Comparison of ENCODE assay signal across 8 cellular contexts in genomic region chr1:116737020-116737854, GRCh38. TPM values are rescaled to one million over a fixed set of nuclear protein-coding genes. Genes with fewer than 3 reads are reported as not detected.
A peak's percentile ranks its signal among the peaks of the same experiment; 100 is the strongest.
DNase-seq lines count a peak whose midpoint lies in the region; ATAC-seq, FAIRE-seq and TF ChIP-seq lines count a peak whose summit lies in the region.

No MANE protein-coding gene starts in this region.

- TF ChIP-seq EP300 in sigmoid colon (IDR thresholded peaks at IDR 0.05): no peak

- peaks cover 52% of the 10 kb centered on the region for H3K4me1 Mint-ChIP-seq in activated naive CD8-positive, alpha-beta T cell treated with anti-CD3 and anti-CD28 coated beads, Interleukin-2, amount 10 ng/mL, durations not matched to agents 7 days and 5 days

- peak overlapping the region; percentile 76 for H3K4me3 Mint-ChIP-seq in activated naive CD8-positive, alpha-beta T cell treated with anti-CD3 and anti-CD28 coated beads, Interleukin-2, amount 10 ng/mL, durations not matched to agents 7 days and 5 days

- H3K4me3 ChIP-seq in SU-DHL-6 (ENCODE audit: insufficient read depth, low read length, poor library complexity, severe bottlenecking) (no peak overlapping the region), sigmoid colon (no peak overlapping the region)

- TF ChIP-seq CTCF in D721Med (IDR thresholded peaks at IDR 0.05; ENCODE audit: insufficient read depth, missing control alignments) (peak; percentile 88), SU-DHL-6 (IDR thresholded peaks at IDR 0.05; ENCODE audit: insufficient read depth, low read length, poor library complexity, severe bottlenecking) (peak; percentile 60), sigmoid colon (IDR thresholded peaks at IDR 0.05) (peak; percentile 10 to 72 (median 66))

- 45 to 47% methylated on average over 8 of the region's 8 CpGs for WGBS in sigmoid colon, 2 donors

- H3K9ac ChIP-seq in SU-DHL-6 (ENCODE audit: low read length): no peak overlapping the region

- H3K9me3 ChIP-seq in SU-DHL-6 (ENCODE audit: insufficient read depth, low read length): no peaks in the 10 kb centered on the region
- H3K9me3 ChIP-seq in sigmoid colon: no peaks in the 10 kb centered on the region

- H3K27me3 ChIP-seq in SU-DHL-6 (ENCODE audit: low read length) (no peaks in the 10 kb centered on the region), sigmoid colon (no peaks in the 10 kb centered on the region)

- ATAC-seq in GM21576 (IDR thresholded peaks at IDR 0.05; ENCODE audit: unreplicated experiment) (peak; percentile 52), left cardiac atrium (peak; percentile 71 to 74), HG02970 (IDR thresholded peaks at IDR 0.05; ENCODE audit: low FRiP score, unreplicated experiment) (no peak)
- peak; percentile 57 for ATAC-seq in activated naive CD8-positive, alpha-beta T cell treated with anti-CD3 and anti-CD28 coated beads, Interleukin-2, amount 10 ng/mL, durations not matched to agents 7 days and 5 days (ENCODE audit: low read depth)

- DNase-seq in D721Med (ENCODE audit: insufficient read length, low spot score) (peak; percentile 26), M059J (ENCODE audit: low read depth) (peak; percentile 62), left cardiac atrium (peak; percentile 57), sigmoid colon (no peak)
- peak; percentile 81 for DNase-seq in activated naive CD8-positive, alpha-beta T cell treated with anti-CD3 and anti-CD28 coated beads, Interleukin-2, amount 10 ng/mL, durations not matched to agents 7 days and 5 days

- no peak for FAIRE-seq in D721Med (lab: Jason Lieb, UNC)

- H3K27ac ChIP-seq in SU-DHL-6 (ENCODE audit: low read depth, low read length): no peak overlapping the region
- no peak overlapping the region for H3K27ac ChIP-seq in sigmoid colon

- no peaks in the 10 kb centered on the region for H3K79me2 ChIP-seq in SU-DHL-6 (ENCODE audit: insufficient read depth, low read length)

- peaks cover 4% of the 10 kb centered on the region for H3K36me3 Mint-ChIP-seq in activated naive CD8-positive, alpha-beta T cell treated with anti-CD3 and anti-CD28 coated beads, Interleukin-2, amount 10 ng/mL, durations not matched to agents 7 days and 5 days

- H3K9me2 ChIP-seq in SU-DHL-6 (replicated peaks; ENCODE audit: insufficient read depth, low read length): no peaks in the 10 kb centered on the region

- H3K27ac Mint-ChIP-seq in activated naive CD8-positive, alpha-beta T cell treated with anti-CD3 and anti-CD28 coated beads, Interleukin-2, amount 10 ng/mL, durations not matched to agents 7 days and 5 days: peak overlapping the region; percentile 97

- no peaks in the 10 kb centered on the region for H4K20me1 ChIP-seq in SU-DHL-6 (ENCODE audit: low read depth, low read length)

- TF ChIP-seq POLR2A in sigmoid colon (IDR thresholded peaks at IDR 0.05): no peak

- H2AFZ ChIP-seq in SU-DHL-6 (ENCODE audit: low read depth, low read length, severe bottlenecking): no peak overlapping the region

- no peak overlapping the region for H3K4me2 ChIP-seq in SU-DHL-6 (ENCODE audit: low read depth, low read length, poor library complexity, severe bottlenecking)

- no peaks in the 10 kb centered on the region for H3K27me3 Mint-ChIP-seq in activated naive CD8-positive, alpha-beta T cell treated with anti-CD3 and anti-CD28 coated beads, Interleukin-2, amount 10 ng/mL, durations not matched to agents 7 days and 5 days

- POLR2A ChIA-PET in activated naive CD8-positive, alpha-beta T cell treated with anti-CD3 and anti-CD28 coated beads, Interleukin-2, amount 10 ng/mL, durations not matched to agents 7 days and 5 days (lab: Charles Lee): interaction anchor here (0.8 to 7.9 kb wide), 12 partner anchors 15 to 321 kb away, joined by 3 to 131 read pairs (median 16); partner anchors contain the start of genes CD2 and TTF2

- intact Hi-C loops in left cardiac atrium (cut with DNase I) (loop anchor here in 1 of 2 donors (2.0 kb wide), 1 partner anchor 318 kb away; no protein-coding TSS in a partner anchor), sigmoid colon (cut with DNase I) (loop anchor here (1.0 kb wide), 1 partner anchor 318 kb away; no protein-coding TSS in a partner anchor)

- no peaks in the 10 kb centered on the region for H3F3A ChIP-seq in SU-DHL-6 (ENCODE audit: insufficient read depth)

- H3K36me3 ChIP-seq in SU-DHL-6 (ENCODE audit: low read length) (no peaks in the 10 kb centered on the region), sigmoid colon (no peaks in the 10 kb centered on the region)

- H3K9me3 Mint-ChIP-seq in activated naive CD8-positive, alpha-beta T cell treated with anti-CD3 and anti-CD28 coated beads, Interleukin-2, amount 10 ng/mL, durations not matched to agents 7 days and 5 days: no peaks in the 10 kb centered on the region

- H3K4me1 ChIP-seq in sigmoid colon: no peaks in the 10 kb centered on the region

RNA-seq across cellular contexts. Expression of gene CD2, which starts 17.0 kb away (rescaled TPM):
- not detected in 2 replicates for total RNA-seq in M059J (2014; rRNA removed; shearing (Covaris generic))
- total RNA-seq in activated naive CD8-positive, alpha-beta T cell treated with anti-CD3 and anti-CD28 coated beads, Interleukin-2, amount 10 ng/mL, durations not matched to agents 7 days and 5 days: 100 to 1,000 TPM; 227 to 229 TPM
- total RNA-seq in left cardiac atrium: 1 to 10 TPM; 1.4 to 3.5 TPM
- 1 to 10 TPM in 1 of 4 donors, under 1 TPM in 2, not detected in 1; 0.36 to 1.8 (median 0.41) TPM for total RNA-seq in sigmoid colon
- polyA plus RNA-seq in sigmoid colon: 10 to 100 TPM in 1 of 3 donors, 1 to 10 TPM in 1, under 1 TPM in 1; 0.46 to 30.2 (median 4.2) TPM

Comparison
In these comparisons a context has a peak if more than half of its experiments do, and no peak if none do; other contexts are left out.
1. RNA of gene CD2, which starts 17.0 kb away (total RNA-seq): 227 to 229 TPM in activated naive CD8-positive, alpha-beta T cell treated with anti-CD3 and anti-CD28 coated beads, Interleukin-2, amount 10 ng/mL, durations not matched to agents 7 days and 5 days; 1.4 to 3.5 TPM in left cardiac atrium, 0.36 to 1.8 TPM in sigmoid colon and not detected in M059J; every median in the first group is over 10 times any median in the second.
2. Peak in every context shown above with its lines, with median percentiles within 50 percentile points of each other: CTCF ChIP-seq.